Comparison of ENCODE assay signal across 7 cellular contexts in the genomic region with DNA sequence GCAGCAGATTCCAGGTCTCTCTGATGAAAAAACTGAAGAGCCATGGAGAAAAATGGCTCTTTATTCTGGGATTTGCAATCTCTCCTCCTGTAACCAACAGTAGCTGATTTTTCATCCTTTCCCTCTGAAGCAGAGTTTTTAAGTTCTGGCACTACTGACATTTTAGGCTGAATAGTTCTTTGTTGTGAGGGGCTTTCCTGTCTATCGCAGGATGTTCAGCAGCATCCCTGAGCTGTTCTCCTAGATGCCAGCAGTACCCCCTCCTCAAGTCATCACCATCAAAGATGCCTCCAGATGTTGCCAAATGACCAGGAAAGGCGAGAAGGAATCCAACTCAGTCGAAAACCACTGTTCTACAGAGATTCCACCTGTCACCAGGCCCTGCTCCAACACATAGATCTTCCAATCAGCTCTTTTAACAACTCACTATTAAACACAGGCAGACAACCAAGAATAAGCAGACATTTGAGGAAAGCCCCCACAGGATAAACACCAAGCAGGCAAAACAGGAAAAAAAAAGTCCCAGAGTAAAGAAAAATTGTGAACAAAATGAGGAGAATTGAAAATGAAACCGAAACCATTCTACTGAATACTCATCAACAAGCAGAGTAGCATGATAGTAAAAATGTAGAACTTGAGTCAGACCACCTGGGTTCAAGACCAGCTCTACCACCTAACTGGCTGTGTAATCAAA.
DNase-seq lines count a peak whose midpoint lies in the region; ATAC-seq lines count a peak whose summit lies in the region.

No MANE protein-coding gene starts in this region.

- H3K4me3 Mint-ChIP-seq in activated CD4-positive, alpha-beta memory T cell treated with anti-CD3 and anti-CD28 coated beads for 36 hours, result peak overlapping the region; percentile 73

- ATAC-seq in GM18861 (IDR thresholded peaks at IDR 0.05; ENCODE audit: unreplicated experiment), result peak; percentile 48
- ATAC-seq in HG02852 (IDR thresholded peaks at IDR 0.05; ENCODE audit: unreplicated experiment), result peak; percentile 67
- ATAC-seq in left colon, result peak; percentile 49

- POLR2A ChIA-PET in activated CD4-positive, alpha-beta memory T cell treated with anti-CD3 and anti-CD28 coated beads for 36 hours (lab: Charles Lee), result interaction anchor here (1.2 kb wide), 1 partner anchor 434 kb away, joined by 5 read pairs; no protein-coding TSS in a partner anchor

- H3K27me3 Mint-ChIP-seq in activated CD4-positive, alpha-beta memory T cell treated with anti-CD3 and anti-CD28 coated beads for 36 hours, result no peaks in the 10 kb centered on the region

- H3K36me3 Mint-ChIP-seq in activated CD4-positive, alpha-beta memory T cell treated with anti-CD3 and anti-CD28 coated beads for 36 hours, result no peaks in the 10 kb centered on the region

- intact Hi-C loops in activated CD4-positive, alpha-beta memory T cell treated with anti-CD3 and anti-CD28 coated beads for 36 hours (cut with micrococcal nuclease), result loop anchor here (2.0 to 5.0 kb wide), 8 partner anchors 41 to 731 kb away; a partner anchor contains a TSS
- intact Hi-C loops in left colon (cut with DNase I, micrococcal nuclease), result no loop called here

- CTCF ChIA-PET in activated CD4-positive, alpha-beta memory T cell treated with anti-CD3 and anti-CD28 coated beads for 36 hours (lab: Charles Lee), result interaction anchor here (0.6 to 2.9 kb wide), 13 partner anchors 10 to 617 kb away, joined by 3 to 26 read pairs (median 4); no protein-coding TSS in a partner anchor

- no peaks in the 10 kb centered on the region for H3K9me3 Mint-ChIP-seq in activated CD4-positive, alpha-beta memory T cell treated with anti-CD3 and anti-CD28 coated beads for 36 hours

- DNase-seq in activated CD4-positive, alpha-beta memory T cell treated with anti-CD3 and anti-CD28 coated beads for 36 hours, result peak; percentile 24
- DNase-seq in left colon (no peak), NCI-H146 (lab: John Stamatoyannopoulos, UW) (no peak), HK-2 (ENCODE audit: unreplicated experiment) (no peak), 8988T (no peak)

- peak overlapping the region; percentile 72 for H3K27ac Mint-ChIP-seq in activated CD4-positive, alpha-beta memory T cell treated with anti-CD3 and anti-CD28 coated beads for 36 hours

- peaks cover 40% of the 10 kb centered on the region for H3K4me1 Mint-ChIP-seq in activated CD4-positive, alpha-beta memory T cell treated with anti-CD3 and anti-CD28 coated beads for 36 hours (ENCODE audit: low read depth)
